ENCODE assay signal across 8 cellular contexts in the genomic region with DNA sequence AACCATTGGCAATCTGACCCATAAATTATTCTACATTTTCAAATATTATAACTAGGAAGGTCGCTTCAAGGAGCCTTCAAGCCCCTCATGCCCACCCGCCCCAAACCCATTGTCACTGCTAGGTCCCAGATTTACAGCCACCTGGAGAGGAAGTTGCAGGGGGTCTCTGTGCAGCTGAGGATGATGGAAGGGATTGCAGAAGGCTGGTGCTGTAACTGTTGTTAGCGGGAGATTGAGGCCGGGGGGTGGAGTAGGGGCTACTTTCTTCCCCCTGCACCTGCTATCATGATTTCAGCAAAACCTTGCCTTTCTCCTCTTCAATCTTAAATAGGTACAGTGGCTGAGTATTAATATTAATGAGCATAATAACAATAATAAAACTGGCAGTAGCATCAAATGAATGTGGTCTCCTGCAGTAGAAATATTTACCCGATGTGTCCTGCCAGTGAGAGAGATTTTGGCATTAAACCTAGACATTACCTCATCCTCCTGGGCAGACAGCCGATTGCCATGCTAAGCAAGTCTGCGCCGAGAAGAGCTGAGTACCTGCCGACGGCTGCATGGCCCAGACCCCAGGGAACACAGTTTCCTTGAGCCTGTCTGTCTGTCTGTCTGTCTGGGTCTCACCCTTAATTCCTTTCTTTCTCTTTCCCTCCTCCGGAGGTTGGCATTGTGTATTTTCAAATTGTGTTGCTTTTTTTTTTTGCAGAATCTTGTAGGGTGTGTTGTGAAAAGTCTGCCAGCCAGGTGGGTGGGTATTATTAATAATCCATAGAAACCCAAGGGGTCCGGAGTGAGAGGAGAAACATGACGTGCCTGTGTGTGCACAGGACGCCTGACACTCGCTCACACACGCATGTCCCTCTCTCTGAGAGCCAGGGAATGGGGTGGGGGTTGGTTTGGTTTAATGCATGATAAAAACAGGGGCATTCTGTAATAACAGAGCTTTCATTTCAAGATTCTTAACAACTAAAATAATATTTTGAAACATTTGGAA.
DNase-seq lines count a peak whose midpoint lies in the region; ATAC-seq, FAIRE-seq and TF ChIP-seq lines count a peak whose summit lies in the region.

No MANE protein-coding gene starts in this region.

- no peak for TF ChIP-seq CTCF in GM12878 (IDR thresholded peaks at IDR 0.05 in 2 of 3, conservative IDR thresholded peaks at IDR 0.05 in 1 of 3; ENCODE audit: control insufficient read depth in 2 of 3, extremely low read depth in 1 of 3, insufficient read depth in 1 of 3, low read depth in 3 of 3, low read length in 3 of 3)
- TF ChIP-seq CTCF in thyroid gland (IDR thresholded peaks at IDR 0.05): no peak

- POLR2A ChIA-PET in GM12878 (lab: Charles Lee): no interaction called here

- H3K79me2 ChIP-seq in GM12878 (ENCODE audit: control insufficient read depth, insufficient read depth, low read length): no peaks in the 10 kb centered on the region

- H3K9ac ChIP-seq in GM12878 (ENCODE audit: control insufficient read depth, insufficient read depth, low read length): no peak overlapping the region

- H4K20me1 ChIP-seq in GM12878 (ENCODE audit: control insufficient read depth, insufficient read depth): no peaks in the 10 kb centered on the region

- H3K27me3 ChIP-seq in GM12878 (replicated peaks in 1 of 2; ENCODE audit: control insufficient read depth in 2 of 2, insufficient read depth in 2 of 2, low read length in 1 of 2) (peaks cover 0 to 4% of the 10 kb centered on the region in 2 experiments; a peak in 2 of 4 replicates), thyroid gland (no peaks in the 10 kb centered on the region)

- RAD21 ChIA-PET in GM12878 (lab: Charles Lee; ENCODE audit: unreplicated experiment): interaction anchor here (0.9 to 1.7 kb wide), 5 partner anchors 10 to 341 kb away, joined by 3 to 13 read pairs (median 3); no protein-coding TSS in a partner anchor

- ATAC-seq in GM12878: no peak

- peaks cover 12% of the 10 kb centered on the region for H3K4me1 ChIP-seq in GM12878 (ENCODE audit: control insufficient read depth, insufficient read depth, low read length)
- H3K4me1 ChIP-seq in thyroid gland: peaks cover 16 to 28% of the 10 kb centered on the region in 2 donors

- FAIRE-seq in GM12878 (lab: Jason Lieb, UNC) (no peak), islet of Langerhans (lab: Jason Lieb, UNC) (peak; percentile 61), GM12892 (lab: Jason Lieb, UNC) (no peak)

- no peak overlapping the region for H2AFZ ChIP-seq in GM12878 (ENCODE audit: control insufficient read depth, low read depth, low read length)

- H3K9me3 ChIP-seq in GM12878 (replicated peaks; ENCODE audit: control insufficient read depth, insufficient read depth, low read length) (no peaks in the 10 kb centered on the region; the same call in 2 of the 3 replicates), thyroid gland (no peaks in the 10 kb centered on the region)

- peak overlapping the region; percentile 65 for H3K4me2 ChIP-seq in GM12878 (ENCODE audit: control insufficient read depth, insufficient read depth)

- SMC1A ChIA-PET in GM12878 (lab: Charles Lee; ENCODE audit: uncharacterized antibody, unreplicated experiment): interaction anchor here (0.7 to 1.6 kb wide), 5 partner anchors 11 to 341 kb away, joined by 3 to 10 read pairs (median 4); no protein-coding TSS in a partner anchor

- in situ Hi-C loops in GM12878 (cut with MboI): no loop called here

- H3K36me3 ChIP-seq in GM12878 (ENCODE audit: control insufficient read depth in 2 of 2, insufficient read depth in 2 of 2, low read length in 1 of 2): no peaks in the 10 kb centered on the region
- no peaks in the 10 kb centered on the region for H3K36me3 ChIP-seq in thyroid gland

- DNase-seq in A172 (ENCODE audit: low spot score) (peak; percentile 85), GM12878 (ENCODE audit: low read depth, low spot score) (no peak), thyroid gland (peak; percentile 82 to 86), GM12892 (ENCODE audit: insufficient read length) (no peak)
- DNase-seq in stimulated activated CD4-positive, alpha-beta T cell treated with anti-CD3 and anti-CD28 coated beads, Interleukin-4, amount 100 ng/mL, for 4 hours: no peak
- DNase-seq in activated CD4-positive, alpha-beta T cell treated with anti-CD3 and anti-CD28 coated beads, Interleukin-2, amount 50 U/mL, for 4 hours: no peak

- TF ChIP-seq POLR2A in GM12878 (IDR thresholded peaks at IDR 0.05; ENCODE audit: low read depth, low read length): no peak
- TF ChIP-seq POLR2A in thyroid gland (IDR thresholded peaks at IDR 0.05): no peak
- no peak for TF ChIP-seq POLR2A in GM12892 (IDR thresholded peaks at IDR 0.05; ENCODE audit: low read depth, low read length)

- peak; percentile 79 for TF ChIP-seq EP300 in Ishikawa (IDR thresholded peaks at IDR 0.05; ENCODE audit: borderline replicate concordance)
- no peak for TF ChIP-seq EP300 in GM12878 (IDR thresholded peaks at IDR 0.05; ENCODE audit: borderline replicate concordance in 1 of 2, control insufficient read depth in 1 of 2, low read depth in 2 of 2, low read length in 2 of 2)

- CTCF ChIA-PET in GM12878 (lab: Yijun Ruan, JAX): interaction anchor here (0.8 to 1.7 kb wide), 6 partner anchors 10 to 311 kb away, joined by 3 to 9 read pairs (median 4); a partner anchor contains a TSS

- no TSS peak for BruUV-seq in GM12878 (replicated peaks; lab: Mats Ljungman, UMichigan)

- H3K4me3 ChIP-seq in GM12878 (no peak overlapping the region), thyroid gland (replicated peaks in 1 of 3) (no peak overlapping the region)

- H3K27ac ChIP-seq in GM12878 (ENCODE audit: control insufficient read depth, insufficient read depth) (no peak overlapping the region), thyroid gland (peak overlapping the region in 2 of 3 donors; percentile 49 to 74)

- 33% methylated on average over 16 of the region's 16 CpGs for WGBS in GM12878 (ENCODE audit: insufficient coverage, insufficient replicate concordance, low lambda C conversion rate, missing lambda C conversion rate)
- WGBS in thyroid gland, 2 donors: 35% methylated on average over 16 of the region's 16 CpGs

- intact Hi-C loops in GM12878 (cut with micrococcal nuclease; ENCODE audit: unreplicated experiment): no loop called here
- intact Hi-C loops in thyroid gland (cut with DNase I): no loop called here

- TF ChIP-seq RAD21 in Ishikawa (IDR thresholded peaks at IDR 0.05; ENCODE audit: low read depth): no peak; the same call in 1 of the 2 replicates
- TF ChIP-seq RAD21 in GM12878 (IDR thresholded peaks at IDR 0.05; ENCODE audit: insufficient read depth, low read depth, low read length): no peak

TF ChIP-seq in Ishikawa, 13 proteins besides CTCF, POLR2A, EP300 and RAD21 (continues in another document):
- TF ChIP-seq CEBPB (IDR thresholded peaks at IDR 0.05) (no peak), NFIC (IDR thresholded peaks at IDR 0.05) (peak; percentile 90), YY1 (IDR thresholded peaks at IDR 0.05; ENCODE audit: low read depth) (no peak), TEAD4 (IDR thresholded peaks at IDR 0.05) (peak; percentile 50; the same call in 1 of the 2 replicates), TAF1 (IDR thresholded peaks at IDR 0.05; ENCODE audit: low read depth) (no peak), FOXM1 (IDR thresholded peaks at IDR 0.05; ENCODE audit: borderline replicate concordance, low read depth) (0 out of 2 replicates have a peak, but pooled peaks have one; percentile 41), TCF12 (IDR thresholded peaks at IDR 0.05; ENCODE audit: low read depth) (peak; percentile 44; the same call in 1 of the 2 replicates), CREB1 (IDR thresholded peaks at IDR 0.05; ENCODE audit: low read depth) (no peak), EGR1 (IDR thresholded peaks at IDR 0.05) (no peak), ZBTB7A (IDR thresholded peaks at IDR 0.05; ENCODE audit: low read depth) (no peak; the same call in 1 of the 2 replicates)
- TF ChIP-seq, protein P1, sequence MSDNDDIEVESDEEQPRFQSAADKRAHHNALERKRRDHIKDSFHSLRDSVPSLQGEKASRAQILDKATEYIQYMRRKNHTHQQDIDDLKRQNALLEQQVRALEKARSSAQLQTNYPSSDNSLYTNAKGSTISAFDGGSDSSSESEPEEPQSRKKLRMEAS (IDR thresholded peaks at IDR 0.05): peak; percentile 78
- TF ChIP-seq, protein P2, sequence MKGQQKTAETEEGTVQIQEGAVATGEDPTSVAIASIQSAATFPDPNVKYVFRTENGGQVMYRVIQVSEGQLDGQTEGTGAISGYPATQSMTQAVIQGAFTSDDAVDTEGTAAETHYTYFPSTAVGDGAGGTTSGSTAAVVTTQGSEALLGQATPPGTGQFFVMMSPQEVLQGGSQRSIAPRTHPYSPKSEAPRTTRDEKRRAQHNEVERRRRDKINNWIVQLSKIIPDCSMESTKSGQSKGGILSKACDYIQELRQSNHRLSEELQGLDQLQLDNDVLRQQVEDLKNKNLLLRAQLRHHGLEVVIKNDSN (IDR thresholded peaks at IDR 0.05): no peak

TF ChIP-seq in GM12878, 131 proteins besides CTCF, POLR2A, EP300 and RAD21:
- TF ChIP-seq NFIC (IDR thresholded peaks at IDR 0.05; ENCODE audit: low read depth, low read length): no peak
- no peak for TF ChIP-seq EZH2 (IDR thresholded peaks at IDR 0.05; ENCODE audit: borderline replicate concordance, control insufficient read depth, low read depth, low read length)
- no peak for TF ChIP-seq SPI1 (IDR thresholded peaks at IDR 0.05; ENCODE audit: borderline replicate concordance, insufficient read depth, low read depth, low read length)
- no peak for TF ChIP-seq ZNF622 (IDR thresholded peaks at IDR 0.05)
- TF ChIP-seq, protein P3, sequence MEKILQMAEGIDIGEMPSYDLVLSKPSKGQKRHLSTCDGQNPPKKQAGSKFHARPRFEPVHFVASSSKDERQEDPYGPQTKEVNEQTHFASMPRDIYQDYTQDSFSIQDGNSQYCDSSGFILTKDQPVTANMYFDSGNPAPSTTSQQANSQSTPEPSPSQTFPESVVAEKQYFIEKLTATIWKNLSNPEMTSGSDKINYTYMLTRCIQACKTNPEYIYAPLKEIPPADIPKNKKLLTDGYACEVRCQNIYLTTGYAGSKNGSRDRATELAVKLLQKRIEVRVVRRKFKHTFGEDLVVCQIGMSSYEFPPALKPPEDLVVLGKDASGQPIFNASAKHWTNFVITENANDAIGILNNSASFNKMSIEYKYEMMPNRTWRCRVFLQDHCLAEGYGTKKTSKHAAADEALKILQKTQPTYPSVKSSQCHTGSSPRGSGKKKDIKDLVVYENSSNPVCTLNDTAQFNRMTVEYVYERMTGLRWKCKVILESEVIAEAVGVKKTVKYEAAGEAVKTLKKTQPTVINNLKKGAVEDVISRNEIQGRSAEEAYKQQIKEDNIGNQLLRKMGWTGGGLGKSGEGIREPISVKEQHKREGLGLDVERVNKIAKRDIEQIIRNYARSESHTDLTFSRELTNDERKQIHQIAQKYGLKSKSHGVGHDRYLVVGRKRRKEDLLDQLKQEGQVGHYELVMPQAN (conservative IDR thresholded peaks at IDR 0.05): no peak
- no peak for TF ChIP-seq STAT3 (IDR thresholded peaks at IDR 0.05; ENCODE audit: low read depth, low read length)

Comparison
In these comparisons a context has a peak if more than half of its experiments do, and no peak if none do; other contexts are left out.
1. DNase-seq: peak in A172 (single experiment) and thyroid gland (2 of 2); none in GM12878 (single experiment), stimulated activated CD4-positive, alpha-beta T cell treated with anti-CD3 and anti-CD28 coated beads, Interleukin-4, amount 100 ng/mL, for 4 hours (0 of 2), activated CD4-positive, alpha-beta T cell treated with anti-CD3 and anti-CD28 coated beads, Interleukin-2, amount 50 U/mL, for 4 hours (0 of 2) and GM12892 (single experiment).